In the genomic region with DNA sequence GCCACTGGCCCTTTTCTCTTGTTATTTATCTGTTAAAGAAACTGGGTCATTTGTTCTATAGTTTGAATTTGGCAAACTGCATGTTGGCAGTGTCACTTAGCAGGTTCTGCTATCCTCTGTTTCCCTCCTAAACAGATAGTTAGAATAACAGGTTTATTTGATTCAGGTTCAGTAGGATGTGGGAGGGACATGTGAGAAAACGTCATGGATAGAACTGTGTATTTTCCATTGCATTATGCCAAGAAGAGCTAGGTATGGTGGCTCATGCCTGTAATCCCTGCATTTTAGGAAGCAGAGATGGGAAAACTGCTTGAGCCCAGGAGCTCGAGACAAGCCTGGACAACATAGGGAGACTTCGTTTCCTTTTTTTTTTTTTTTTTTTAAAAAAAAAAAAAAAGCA, we compare ENCODE assay signal across 15 cellular contexts. TPM values are rescaled to one million over a fixed set of nuclear protein-coding genes. Genes with fewer than 3 reads are reported as not detected.
A peak's percentile ranks its signal among the peaks of the same experiment; 100 is the strongest.
DNase-seq lines count a peak whose midpoint lies in the region; ATAC-seq and TF ChIP-seq lines count a peak whose summit lies in the region.
"Had no signal": no experiment of that assay in that cellular context is flagged by ENCODE, and none has a peak within 500 bp of the region (broad histone marks: within the 10 kb centered on the region; RNA-seq: fewer than 3 reads in every experiment).

No MANE protein-coding gene starts in this region.

- CTCF ChIA-PET in activated CD4-positive, alpha-beta T cell treated with anti-CD3 and anti-CD28 coated beads for 36 hours (lab: Charles Lee), result interaction anchor here (0.9 kb wide), 1 partner anchor 27 kb away, joined by 4 read pairs; no protein-coding TSS in a partner anchor
- CTCF ChIA-PET in MCF 10A (lab: Yijun Ruan, JAX), result no interaction called here

- H3K9me3 Mint-ChIP-seq in activated CD4-positive, alpha-beta T cell treated with anti-CD3 and anti-CD28 coated beads for 36 hours (ENCODE audit: low read depth), result no peaks in the 10 kb centered on the region
- no peaks in the 10 kb centered on the region for H3K9me3 Mint-ChIP-seq in MCF 10A (ENCODE audit: unreplicated experiment)
- H3K9me3 Mint-ChIP-seq: CD14-positive monocyte; CD8-positive, alpha-beta T cell had no signal

- H3K36me3 ChIP-seq in breast epithelium, result peaks cover 4% of the 10 kb centered on the region
- peaks cover 0 to 81% (median 52%) of the 10 kb centered on the region in 4 donors for H3K36me3 ChIP-seq in right lobe of liver

- H3K4me3 Mint-ChIP-seq in activated CD4-positive, alpha-beta T cell treated with anti-CD3 and anti-CD28 coated beads for 36 hours, result no peak overlapping the region
- no peak overlapping the region for H3K4me3 Mint-ChIP-seq in MCF 10A (ENCODE audit: unreplicated experiment)
- H3K4me3 Mint-ChIP-seq: CD14-positive monocyte; CD8-positive, alpha-beta T cell had no signal

- H3K4me1 Mint-ChIP-seq in activated CD4-positive, alpha-beta T cell treated with anti-CD3 and anti-CD28 coated beads for 36 hours, result no peaks in the 10 kb centered on the region
- H3K4me1 Mint-ChIP-seq in MCF 10A (ENCODE audit: insufficient read depth, unreplicated experiment), result no peaks in the 10 kb centered on the region
- H3K4me1 Mint-ChIP-seq: CD14-positive monocyte had no signal

- H3K27ac ChIP-seq in breast epithelium (no peak overlapping the region), right lobe of liver (peak overlapping the region in 1 of 3 donors; percentile 54)
- H3K27ac ChIP-seq: 22Rv1, GM23248 had no signal

- H3K9me3 ChIP-seq in breast epithelium, result no peaks in the 10 kb centered on the region
- H3K9me3 ChIP-seq in right lobe of liver, result no peaks in the 10 kb centered on the region

- H3K4me1 ChIP-seq in breast epithelium (no peaks in the 10 kb centered on the region), right lobe of liver (peaks cover 0 to 20% (median 4%) of the 10 kb centered on the region in 4 donors)

- H3K27me3 ChIP-seq in breast epithelium (no peaks in the 10 kb centered on the region), right lobe of liver (no peaks in the 10 kb centered on the region)

- intact Hi-C loops in activated CD4-positive, alpha-beta T cell treated with anti-CD3 and anti-CD28 coated beads for 36 hours (cut with DNase I, micrococcal nuclease), result no loop called here
- intact Hi-C loops in MCF 10A (cut with micrococcal nuclease) (no loop called here), breast epithelium (cut with DNase I; ENCODE audit: low total_unique reads) (loop anchor here (2.0 to 5.0 kb wide), 2 partner anchors 74 to 1073 kb away; no protein-coding TSS in a partner anchor), right lobe of liver (cut with DNase I) (no loop called here)

- no peak for ATAC-seq in activated CD4-positive, alpha-beta T cell treated with anti-CD3 and anti-CD28 coated beads for 36 hours
- ATAC-seq in right lobe of liver, result peak in 3 of 4 donors; percentile 21 to 77 (median 32)
- ATAC-seq: CD8-positive, alpha-beta T cell had no signal

- H3K36me3 Mint-ChIP-seq in activated CD4-positive, alpha-beta T cell treated with anti-CD3 and anti-CD28 coated beads for 36 hours (ENCODE audit: low read depth), result peaks cover 63% of the 10 kb centered on the region
- peaks cover 86% of the 10 kb centered on the region for H3K36me3 Mint-ChIP-seq in MCF 10A (ENCODE audit: insufficient read depth, unreplicated experiment)

- H3K27ac Mint-ChIP-seq in activated CD4-positive, alpha-beta T cell treated with anti-CD3 and anti-CD28 coated beads for 36 hours, result peak overlapping the region; percentile 47
- peak overlapping the region; percentile 19 for H3K27ac Mint-ChIP-seq in MCF 10A (ENCODE audit: low read depth, unreplicated experiment)
- H3K27ac Mint-ChIP-seq: CD8-positive, alpha-beta T cell had no signal

- TF ChIP-seq POLR2A in breast epithelium (IDR thresholded peaks at IDR 0.05) (no peak), right lobe of liver (IDR thresholded peaks at IDR 0.05) (no peak)

- no peak for DNase-seq in activated CD4-positive, alpha-beta T cell treated with anti-CD3 and anti-CD28 coated beads for 36 hours
- no peak for DNase-seq in activated CD4-positive, alpha-beta T cell treated with anti-CD3 and anti-CD28 coated beads, Interleukin-2, amount 50 U/mL, for 48 hours
- DNase-seq in MCF 10A (ENCODE audit: unreplicated experiment) (no peak), breast epithelium (ENCODE audit: low spot score in 2 of 2) (no peak), right lobe of liver (no peak), NCI-H2171 treated with DMSO at 0.1 percent for 48 hours (lab: John Stamatoyannopoulos, UW) (no peak)
- no peak for DNase-seq in stimulated activated CD4-positive, alpha-beta T cell treated with anti-CD3 and anti-CD28 coated beads, Interleukin-4, amount 100 ng/mL, for 4 hours
- DNase-seq: CD8-positive, alpha-beta T cell; COR-L47; DMS153; DMS79 treated with DMSO at 0.1 percent for 48 hours; EL; GM23248 had no signal

- H3K4me3 ChIP-seq in breast epithelium, result no peak overlapping the region
- H3K4me3 ChIP-seq in right lobe of liver, result no peak overlapping the region
- H3K4me3 ChIP-seq: GM23248 had no signal

- no peaks in the 10 kb centered on the region for H3K27me3 Mint-ChIP-seq in activated CD4-positive, alpha-beta T cell treated with anti-CD3 and anti-CD28 coated beads for 36 hours
- no peaks in the 10 kb centered on the region for H3K27me3 Mint-ChIP-seq in MCF 10A (ENCODE audit: insufficient read depth, unreplicated experiment)

- 63% methylated on average over 1 of the region's 3 CpGs for WGBS in right lobe of liver (ENCODE audit: insufficient coverage, low coverage, low lambda C conversion rate, missing lambda C conversion rate)

- TF ChIP-seq CTCF in MCF 10A (IDR thresholded peaks at IDR 0.05; ENCODE audit: unreplicated experiment) (no peak), breast epithelium (IDR thresholded peaks at IDR 0.05) (no peak), right lobe of liver (IDR thresholded peaks at IDR 0.05) (no peak)

- POLR2A ChIA-PET in activated CD4-positive, alpha-beta T cell treated with anti-CD3 and anti-CD28 coated beads for 36 hours (lab: Charles Lee), result interaction anchor here (0.6 kb wide), 1 partner anchor 24 kb away, joined by 3 read pairs; the partner anchor contains the start of gene PATL1
- POLR2A ChIA-PET in MCF 10A (lab: Yijun Ruan, JAX), result interaction anchor here (0.6 to 0.9 kb wide), 2 partner anchors 9 to 28 kb away, joined by 3 to 4 read pairs; no protein-coding TSS in a partner anchor

- BruUV-seq in MCF 10A (replicated peaks; lab: Mats Ljungman, UMichigan), result no TSS peak

RNA-seq across cellular contexts. Expression of gene PATL1, which starts 24.3 kb away (rescaled TPM):
- 10 to 100 TPM; 59.8 to 88.7 TPM for total RNA-seq in activated CD4-positive, alpha-beta T cell treated with anti-CD3 and anti-CD28 coated beads for 36 hours
- total RNA-seq in MCF 10A (2022) (42.6 and 49.6 TPM in 2 replicates), breast epithelium (10 to 100 TPM; 13.4 to 15.8 (median 15.2) TPM), right lobe of liver (10 to 100 TPM; 13.8 to 27.6 (median 21.1) TPM)

RNA-seq across cellular contexts. Expression of gene OSBP, which starts 29.0 kb away (rescaled TPM):
- 10 to 100 TPM; 37.9 to 44.2 TPM for total RNA-seq in activated CD4-positive, alpha-beta T cell treated with anti-CD3 and anti-CD28 coated beads for 36 hours
- 73.7 and 76.1 TPM in 2 replicates for total RNA-seq in MCF 10A (2022)
- 10 to 100 TPM; 42.4 to 48.2 (median 43.9) TPM for total RNA-seq in breast epithelium
- total RNA-seq in right lobe of liver, result 10 to 100 TPM; 44.9 to 65.4 (median 52.4) TPM
